In genomic region chr12:49985981-49986380, GRCh38 we compare ENCODE assay signal across 2 cellular contexts.
TF ChIP-seq lines count a peak whose summit lies in the region.

No MANE protein-coding gene starts in this region.

TF ChIP-seq in SK-N-SH, 30 proteins besides CTCF, POLR2A, EP300 and RAD21 (continued from another document):
- TF ChIP-seq TEAD4 (IDR thresholded peaks at IDR 0.05; ENCODE audit: borderline replicate concordance, insufficient read depth) (no peak), EZH2phosphoT487 (IDR thresholded peaks at IDR 0.05; ENCODE audit: borderline replicate concordance, low read depth) (no peak), NFIC (IDR thresholded peaks at IDR 0.05; ENCODE audit: borderline replicate concordance) (no peak), FOXM1 (IDR thresholded peaks at IDR 0.05; ENCODE audit: low read depth) (no peak), POLR2AphosphoS5 (IDR thresholded peaks at IDR 0.05; ENCODE audit: low read depth, low read length) (no peak), JUND (IDR thresholded peaks at IDR 0.05) (no peak), USF1 (IDR thresholded peaks at IDR 0.05; ENCODE audit: borderline replicate concordance, low read depth) (no peak), IRF3 (IDR thresholded peaks at IDR 0.05; ENCODE audit: low read depth, low read length) (no peak), RXRA (IDR thresholded peaks at IDR 0.05; ENCODE audit: borderline replicate concordance, low read depth) (no peak), CHD2 (IDR thresholded peaks at IDR 0.05; ENCODE audit: low read length, partially characterized antibody) (no peak), SMC3 (IDR thresholded peaks at IDR 0.05; ENCODE audit: low read depth, low read length) (no peak), GABPA (IDR thresholded peaks at IDR 0.05; ENCODE audit: low read depth) (no peak), USF2 (IDR thresholded peaks at IDR 0.05; ENCODE audit: borderline replicate concordance, low read depth, low read length) (no peak), FOSL2 (IDR thresholded peaks at IDR 0.05; ENCODE audit: borderline replicate concordance, low read depth) (no peak), GATA2 (CRISPR knock-in tag; IDR thresholded peaks at IDR 0.05) (no peak), SIN3A (IDR thresholded peaks at IDR 0.05; ENCODE audit: borderline replicate concordance, low read depth, low read length) (no peak), NRF1 (IDR thresholded peaks at IDR 0.05; ENCODE audit: low read depth, low read length) (no peak)

TF ChIP-seq in SK-N-SH treated with all-trans-retinoic acid at 6 μM for 48 hours, 23 proteins besides CTCF, POLR2A, EP300 and RAD21:
- TF ChIP-seq TSHZ2 (CRISPR knock-in tag; IDR thresholded peaks at IDR 0.05) (no peak), OSR1 (CRISPR knock-in tag; IDR thresholded peaks at IDR 0.05) (no peak), PATZ1 (CRISPR knock-in tag; IDR thresholded peaks at IDR 0.05; ENCODE audit: borderline replicate concordance) (no peak)
